ENCODE assay signal across 8 cellular contexts in the genomic region with DNA sequence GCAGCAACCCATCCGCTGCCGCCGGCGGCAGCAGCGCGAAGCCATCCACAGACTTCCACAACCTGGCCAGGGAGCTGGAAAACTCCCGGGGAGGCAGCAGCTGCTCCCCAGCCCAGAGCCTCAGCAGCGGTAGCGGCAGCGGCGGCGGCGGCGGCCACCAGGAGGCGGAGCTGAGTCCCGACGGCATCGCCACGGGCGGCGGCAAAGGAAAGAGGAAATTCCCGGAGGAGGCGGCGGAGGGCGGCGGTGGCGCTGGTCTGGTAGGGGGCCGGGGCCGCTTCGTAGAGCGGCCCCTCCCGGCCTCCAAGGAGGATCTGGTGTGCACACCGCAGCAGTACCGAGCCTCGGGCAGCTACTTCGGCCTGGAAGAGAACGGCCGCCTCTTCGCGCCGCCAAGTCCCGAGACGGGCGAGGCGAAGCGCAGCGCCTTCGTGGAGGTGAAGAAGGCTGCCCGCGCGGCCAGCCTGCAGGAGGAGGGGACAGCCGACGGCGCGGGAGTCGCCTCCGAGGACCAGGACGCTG. TPM values are rescaled to one million over a fixed set of nuclear protein-coding genes. Genes with fewer than 3 reads are reported as not detected.
DNase-seq lines count a peak whose midpoint lies in the region; ATAC-seq and TF ChIP-seq lines count a peak whose summit lies in the region.

No MANE protein-coding gene starts in this region.

- no peak overlapping the region for H3K27ac ChIP-seq in iPS-18a (ENCODE audit: low read length)

- peak overlapping the region; percentile 50 for H3K4me3 ChIP-seq in astrocyte of the cerebellum (ENCODE audit: low read depth, low read length)
- H3K4me3 ChIP-seq in iPS-18a (ENCODE audit: low read length), result peak overlapping the region; percentile 38
- H3K4me3 ChIP-seq in skeletal muscle satellite cell (ENCODE audit: low read length), result peak overlapping the region; percentile 73

- H3K36me3 ChIP-seq in iPS-18a (ENCODE audit: control insufficient read depth, low read depth, low read length), result no peaks in the 10 kb centered on the region
- peaks cover 4% of the 10 kb centered on the region for H3K36me3 ChIP-seq in skeletal muscle satellite cell (ENCODE audit: insufficient read depth, low read length)

- peak; percentile 60 for TF ChIP-seq CTCF in astrocyte of the cerebellum (IDR thresholded peaks at IDR 0.05; ENCODE audit: low read depth, low read length, missing control alignments)

- in situ Hi-C loops in astrocyte of the cerebellum (cut with HindIII; ENCODE audit: low sequenced_read_pairs), result no loop called here

- DNase-seq in DMS153 treated with DMSO at 0.1 percent for 48 hours (lab: John Stamatoyannopoulos, UW; ENCODE audit: unreplicated experiment), result peak; percentile 49
- peak; percentile 85 for DNase-seq in HuH-7 (ENCODE audit: low spot score)
- peak; percentile 80 for DNase-seq in T1000 (lab: John Stamatoyannopoulos, UW)
- no peak for DNase-seq in astrocyte of the cerebellum (ENCODE audit: low read depth)
- DNase-seq in NCI-H446 treated with DMSO at 0.1 percent for 48 hours (lab: John Stamatoyannopoulos, UW), result no peak

- ATAC-seq in GM21526 (IDR thresholded peaks at IDR 0.05; ENCODE audit: low FRiP score, unreplicated experiment), result peak; percentile 77

- H3K27me3 ChIP-seq in iPS-18a (ENCODE audit: control insufficient read depth, insufficient read depth, low read length) (peaks cover 100% of the 10 kb centered on the region), skeletal muscle satellite cell (ENCODE audit: control insufficient read depth, insufficient read depth, low read length) (no peaks in the 10 kb centered on the region)

- H3K4me2 ChIP-seq in skeletal muscle satellite cell (ENCODE audit: low read length), result peak overlapping the region; percentile 83

- H3K9ac ChIP-seq in iPS-18a (ENCODE audit: low read length) (no peak overlapping the region), skeletal muscle satellite cell (ENCODE audit: low read depth, low read length) (peak overlapping the region; percentile 73)

- H3K9me3 ChIP-seq in iPS-18a (ENCODE audit: control insufficient read depth, low read depth, low read length) (no peaks in the 10 kb centered on the region), skeletal muscle satellite cell (replicated peaks; ENCODE audit: low read length) (no peaks in the 10 kb centered on the region)

- peaks cover 10% of the 10 kb centered on the region for H3K4me1 ChIP-seq in iPS-18a (ENCODE audit: control insufficient read depth, low read depth, low read length)
- peaks cover 5% of the 10 kb centered on the region for H3K4me1 ChIP-seq in skeletal muscle satellite cell (ENCODE audit: control insufficient read depth, insufficient read depth, low read length)

RNA-seq across cellular contexts. Expression of gene PRDM8, which starts 4.9 kb away (rescaled TPM):
- total RNA-seq in skeletal muscle satellite cell (2012; rRNA removed), result 1.3 and 3.5 TPM in 2 replicates

Comparison
In these comparisons a context has a peak if more than half of its experiments do, and no peak if none do; other contexts are left out.
1. DNase-seq: peak in DMS153 treated with DMSO at 0.1 percent for 48 hours (single experiment), HuH-7 (single experiment) and T1000 (single experiment); none in astrocyte of the cerebellum (single experiment) and NCI-H446 treated with DMSO at 0.1 percent for 48 hours (single experiment).
2. Peak in every context shown above with its lines, with median percentiles within 50 percentile points of each other: H3K4me3 ChIP-seq.